In the genomic region with DNA sequence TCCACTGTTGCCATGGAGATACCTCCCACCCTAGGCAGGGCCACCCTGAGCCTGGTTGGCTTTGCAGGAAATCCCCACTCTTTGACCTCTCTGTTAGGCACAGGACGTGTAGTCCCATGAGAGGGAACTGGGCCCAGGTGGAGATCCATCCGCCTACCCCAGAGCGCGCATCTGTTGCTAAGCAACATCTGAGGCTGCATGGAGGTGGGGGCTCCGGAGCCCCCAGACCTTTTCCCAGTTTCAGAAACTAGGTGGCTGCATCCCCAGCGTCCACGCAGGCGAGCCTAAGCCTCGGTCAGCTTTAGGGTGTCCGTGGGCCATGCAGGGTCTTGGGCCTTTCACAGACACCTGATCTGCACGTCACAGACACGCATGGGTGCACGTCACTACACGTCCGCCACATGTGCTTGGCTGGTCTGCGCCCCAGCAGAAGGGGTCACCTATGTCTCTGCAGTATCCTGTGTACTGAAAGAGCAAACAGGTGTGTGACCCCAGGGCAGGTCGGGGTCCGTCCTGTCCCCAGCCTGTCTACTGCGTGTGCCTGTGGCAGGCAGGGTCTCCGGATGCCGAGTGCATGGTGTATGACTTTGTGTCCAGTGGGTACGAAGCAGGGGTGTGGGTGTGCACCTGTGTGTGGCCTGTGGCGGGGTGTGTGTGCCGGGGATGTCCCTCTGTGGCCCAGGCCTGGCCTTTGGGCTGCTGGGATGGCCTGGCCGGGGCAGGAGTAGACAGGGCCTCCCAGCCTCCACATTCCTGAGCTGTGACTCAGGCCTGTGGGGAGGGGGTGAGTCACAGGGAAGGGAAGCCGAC, we compare ENCODE assay signal across 8 cellular contexts. TPM values are rescaled to one million over a fixed set of nuclear protein-coding genes. Genes with fewer than 3 reads are reported as not detected.
DNase-seq lines count a peak whose midpoint lies in the region; ATAC-seq, FAIRE-seq and TF ChIP-seq lines count a peak whose summit lies in the region.

No MANE protein-coding gene starts in this region.

- no peaks in the 10 kb centered on the region for H3K36me3 ChIP-seq in astrocyte (ENCODE audit: insufficient read depth, low read length)

- no peak for FAIRE-seq in astrocyte (lab: Jason Lieb, UNC)

- peak overlapping the region; percentile 45 for H3K4me3 Mint-ChIP-seq in astrocyte (ENCODE audit: unreplicated experiment)
- peak overlapping the region in 4 of 5 donors; percentile 43 to 71 (median 50) for H3K4me3 Mint-ChIP-seq in immature natural killer cell
- peak overlapping the region; percentile 75 to 81 for H3K4me3 Mint-ChIP-seq in stimulated activated naive B cell treated with anti-CD40 and anti-IgM and Interleukin-4, amounts not matched to agents 10 μg/mL and 1 μg/mL and 100 μg/mL, for 72 hours

- DNase-seq in AG08396 (ENCODE audit: low spot score) (peak; percentile 90), HT1080 (ENCODE audit: low read depth) (peak; percentile 92), astrocyte (ENCODE audit: low read depth) (peak; percentile 76), immature natural killer cell (no peak), NCI-H187 (lab: John Stamatoyannopoulos, UW) (no peak)
- DNase-seq in stimulated activated naive B cell treated with anti-CD40 and anti-IgM and Interleukin-4, amounts not matched to agents 10 μg/mL and 1 μg/mL and 100 μg/mL, for 72 hours, result peak; percentile 72
- DNase-seq in activated CD4-positive, CD25-positive, alpha-beta regulatory T cell treated with anti-CD3 and anti-CD28 coated beads, Interleukin-2, amount 50 U/mL, for 72 hours, result no peak

- H3K27me3 Mint-ChIP-seq in astrocyte (ENCODE audit: low read depth, unreplicated experiment), result no peaks in the 10 kb centered on the region
- peaks cover 15 to 34% (median 31%) of the 10 kb centered on the region in 3 donors for H3K27me3 Mint-ChIP-seq in immature natural killer cell (ENCODE audit: low read depth in 3 of 3)
- no peaks in the 10 kb centered on the region for H3K27me3 Mint-ChIP-seq in stimulated activated naive B cell treated with anti-CD40 and anti-IgM and Interleukin-4, amounts not matched to agents 10 μg/mL and 1 μg/mL and 100 μg/mL, for 72 hours

- peak overlapping the region; percentile 68 for H3K4me2 ChIP-seq in astrocyte (ENCODE audit: low read length)

- peak overlapping the region; percentile 92 for H3K27ac Mint-ChIP-seq in astrocyte (ENCODE audit: unreplicated experiment)
- H3K27ac Mint-ChIP-seq in immature natural killer cell, result peak overlapping the region in 5 of 6 donors; percentile 28 to 91 (median 74)
- peak overlapping the region; percentile 95 for H3K27ac Mint-ChIP-seq in stimulated activated naive B cell treated with anti-CD40 and anti-IgM and Interleukin-4, amounts not matched to agents 10 μg/mL and 1 μg/mL and 100 μg/mL, for 72 hours

- peak; percentile 10 to 12 for ATAC-seq in stimulated activated naive B cell treated with anti-CD40 and anti-IgM and Interleukin-4, amounts not matched to agents 10 μg/mL and 1 μg/mL and 100 μg/mL, for 72 hours (replicated peaks)
- ATAC-seq in GM21529 (IDR thresholded peaks at IDR 0.05; ENCODE audit: unreplicated experiment), result no peak

- H3K4me3 ChIP-seq in astrocyte (ENCODE audit: insufficient read depth, low read depth, low read length), result no peak overlapping the region

- H3K9me3 ChIP-seq in astrocyte (ENCODE audit: insufficient read depth, low read depth, low read length), result no peaks in the 10 kb centered on the region

- H3K4me1 Mint-ChIP-seq in astrocyte (ENCODE audit: low read depth, unreplicated experiment), result peaks cover 27% of the 10 kb centered on the region
- peaks cover 49 to 59% of the 10 kb centered on the region in 2 donors for H3K4me1 Mint-ChIP-seq in immature natural killer cell
- H3K4me1 Mint-ChIP-seq in stimulated activated naive B cell treated with anti-CD40 and anti-IgM and Interleukin-4, amounts not matched to agents 10 μg/mL and 1 μg/mL and 100 μg/mL, for 72 hours, result peaks cover 63 to 84% of the 10 kb centered on the region in 2 donors

- TF ChIP-seq CTCF in astrocyte (IDR thresholded peaks at IDR 0.05; ENCODE audit: insufficient read depth, low read depth, low read length), result no peak

- H2AFZ ChIP-seq in astrocyte (ENCODE audit: low read depth, low read length), result no peak overlapping the region

- H3K4me1 ChIP-seq in astrocyte (ENCODE audit: insufficient read depth, low read length), result peaks cover 66% of the 10 kb centered on the region

- peaks cover 1% of the 10 kb centered on the region for H3K36me3 Mint-ChIP-seq in astrocyte (ENCODE audit: low read depth, unreplicated experiment)
- H3K36me3 Mint-ChIP-seq in immature natural killer cell, result peaks cover 0 to under 1% (median 0%) of the 10 kb centered on the region in 3 donors
- peaks cover 16 to 27% of the 10 kb centered on the region in 2 donors for H3K36me3 Mint-ChIP-seq in stimulated activated naive B cell treated with anti-CD40 and anti-IgM and Interleukin-4, amounts not matched to agents 10 μg/mL and 1 μg/mL and 100 μg/mL, for 72 hours

- peak overlapping the region; percentile 67 for H3K27ac ChIP-seq in astrocyte (ENCODE audit: low read depth, low read length)

- peaks cover 6% of the 10 kb centered on the region for H3K79me2 ChIP-seq in astrocyte (ENCODE audit: insufficient read depth, low read length)

- H4K20me1 ChIP-seq in astrocyte (ENCODE audit: insufficient read depth, low read length), result peaks cover 11% of the 10 kb centered on the region

- H3K9ac ChIP-seq in astrocyte (ENCODE audit: low read length), result peak overlapping the region; percentile 61

- H3K9me3 Mint-ChIP-seq in astrocyte (ENCODE audit: unreplicated experiment) (no peaks in the 10 kb centered on the region), immature natural killer cell (no peaks in the 10 kb centered on the region)
- H3K9me3 Mint-ChIP-seq in stimulated activated naive B cell treated with anti-CD40 and anti-IgM and Interleukin-4, amounts not matched to agents 10 μg/mL and 1 μg/mL and 100 μg/mL, for 72 hours, result no peaks in the 10 kb centered on the region

- no peaks in the 10 kb centered on the region for H3K27me3 ChIP-seq in astrocyte (ENCODE audit: insufficient read depth, low read length)

RNA-seq across cellular contexts. Expression of a gene that starts 4.1 kb away (rescaled TPM):
- 170 and 219 TPM in 2 replicates for total RNA-seq in HT1080 (2014; rRNA removed; shearing (Covaris generic))
- polyA plus RNA-seq in HT1080 (2015; cell fraction: cytosol; rRNA removed), result 148 and 175 TPM in 2 replicates
- 531 and 623 TPM in 2 replicates for polyA plus RNA-seq in HT1080 (2015; cell fraction: nucleus; rRNA removed)
- 184 and 215 TPM in 2 replicates for total RNA-seq in astrocyte
- 100 to 1,000 TPM; 146 to 246 (median 197) TPM for polyA plus RNA-seq in immature natural killer cell

RNA-seq across cellular contexts. Expression of a gene that starts 10.3 kb away (rescaled TPM):
- 53.1 and 58.1 TPM in 2 replicates for total RNA-seq in HT1080 (2014; rRNA removed; shearing (Covaris generic))
- polyA plus RNA-seq in HT1080 (2015; cell fraction: cytosol; rRNA removed), result 64.5 and 87.6 TPM in 2 replicates
- 29.4 and 37.0 TPM in 2 replicates for polyA plus RNA-seq in HT1080 (2015; cell fraction: nucleus; rRNA removed)
- 50.5 and 50.8 TPM in 2 replicates for total RNA-seq in astrocyte
- 10 to 100 TPM; 50.5 to 98.4 (median 86.9) TPM for polyA plus RNA-seq in immature natural killer cell

RNA-seq across cellular contexts. Expression of a gene that starts 16.6 kb away (rescaled TPM):
- total RNA-seq in HT1080 (2014; rRNA removed; shearing (Covaris generic)), result 10.1 and 11.2 TPM in 2 replicates
- 39.7 and 46.2 TPM in 2 replicates for polyA plus RNA-seq in HT1080 (2015; cell fraction: cytosol; rRNA removed)
- polyA plus RNA-seq in HT1080 (2015; cell fraction: nucleus; rRNA removed), result 62.1 and 101 TPM in 2 replicates
- total RNA-seq in astrocyte, result 119 and 141 TPM in 2 replicates
- 10 to 100 TPM in 2 of 3 donors, 1 to 10 TPM in 1; 4.9 to 16.0 (median 10.8) TPM for polyA plus RNA-seq in immature natural killer cell

RNA-seq across cellular contexts. Expression of a gene that starts 20.7 kb away (rescaled TPM):
- 0.45 TPM in 1 of 2 replicates, not detected in the other for total RNA-seq in HT1080 (2014; rRNA removed; shearing (Covaris generic))
- polyA plus RNA-seq in HT1080 (2015; cell fraction: cytosol; rRNA removed), result 0.12 and 0.16 TPM in 2 replicates
- polyA plus RNA-seq in HT1080 (2015; cell fraction: nucleus; rRNA removed), result not detected in 2 replicates
- total RNA-seq in astrocyte, result 7.0 and 8.4 TPM in 2 replicates
- polyA plus RNA-seq in immature natural killer cell, result not detected

RNA-seq across cellular contexts. Expression of a gene that starts 23.5 kb away (rescaled TPM):
- total RNA-seq in HT1080 (2014; rRNA removed; shearing (Covaris generic)), result 55.4 and 127 TPM in 2 replicates
- 369 and 385 TPM in 2 replicates for polyA plus RNA-seq in HT1080 (2015; cell fraction: cytosol; rRNA removed)
- 147 and 154 TPM in 2 replicates for polyA plus RNA-seq in HT1080 (2015; cell fraction: nucleus; rRNA removed)
- 154 and 170 TPM in 2 replicates for total RNA-seq in astrocyte
- polyA plus RNA-seq in immature natural killer cell, result 100 to 1,000 TPM; 145 to 310 (median 303) TPM

Comparison
In these comparisons a context has a peak if more than half of its experiments do, and no peak if none do; other contexts are left out.
1. DNase-seq: peak in AG08396 (single experiment), HT1080 (single experiment), astrocyte (single experiment) and stimulated activated naive B cell treated with anti-CD40 and anti-IgM and Interleukin-4, amounts not matched to agents 10 μg/mL and 1 μg/mL and 100 μg/mL, for 72 hours (single experiment); none in immature natural killer cell (0 of 3), activated CD4-positive, CD25-positive, alpha-beta regulatory T cell treated with anti-CD3 and anti-CD28 coated beads, Interleukin-2, amount 50 U/mL, for 72 hours (single experiment) and NCI-H187 (0 of 2).
2. Peak in every context shown above with its lines, with median percentiles within 50 percentile points of each other: H3K27ac Mint-ChIP-seq and H3K4me3 Mint-ChIP-seq.